In genomic region chr1:218284917-218285635, GRCh38 we compare ENCODE assay signal across 8 cellular contexts. TPM values are rescaled to one million over a fixed set of nuclear protein-coding genes. Genes with fewer than 3 reads are reported as not detected.
DNase-seq lines count a peak whose midpoint lies in the region; ATAC-seq lines count a peak whose summit lies in the region.

A gene with protein sequence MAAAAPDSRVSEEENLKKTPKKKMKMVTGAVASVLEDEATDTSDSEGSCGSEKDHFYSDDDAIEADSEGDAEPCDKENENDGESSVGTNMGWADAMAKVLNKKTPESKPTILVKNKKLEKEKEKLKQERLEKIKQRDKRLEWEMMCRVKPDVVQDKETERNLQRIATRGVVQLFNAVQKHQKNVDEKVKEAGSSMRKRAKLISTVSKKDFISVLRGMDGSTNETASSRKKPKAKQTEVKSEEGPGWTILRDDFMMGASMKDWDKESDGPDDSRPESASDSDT (plus strand): TSS chr1:218285293. CDS start chr1:218285317, 24 bp downstream.

- in situ Hi-C loops in GM23248 (cut with MboI), result no loop called here

- H3K27me3 ChIP-seq in GM23248 (replicated peaks; ENCODE audit: insufficient read depth) (no peaks in the 10 kb centered on the region), Karpas-422 (ENCODE audit: low read length) (no peaks in the 10 kb centered on the region)
- no peaks in the 10 kb centered on the region for H3K27me3 ChIP-seq in naive thymus-derived CD4-positive, alpha-beta T cell (ENCODE audit: control insufficient read depth in 2 of 2, insufficient read depth in 2 of 2, low read length in 2 of 2)

- H3K27ac ChIP-seq in GM23248 (peak within 1 kb of the TSS; percentile 30; the same call in 1 of the 2 replicates), Karpas-422 (ENCODE audit: low read length) (no peak within 1 kb of the TSS)
- H3K27ac ChIP-seq in naive thymus-derived CD4-positive, alpha-beta T cell (ENCODE audit: low read depth, low read length), result peak within 1 kb of the TSS; percentile 77

- H3K9me2 ChIP-seq in GM23248 (ENCODE audit: insufficient read depth) (no peaks in the 10 kb centered on the region), Karpas-422 (replicated peaks; ENCODE audit: insufficient read depth, low read length) (no peaks in the 10 kb centered on the region)

- CTCF ChIA-PET in naive thymus-derived CD4-positive, alpha-beta T cell (lab: Charles Lee), result interaction anchor here (0.6 kb wide), 1 partner anchor 145 kb away, joined by 3 read pairs; no protein-coding TSS in a partner anchor

- POLR2A ChIA-PET in naive thymus-derived CD4-positive, alpha-beta T cell (lab: Charles Lee), result interaction anchor here (0.9 to 1.0 kb wide), 3 partner anchors 14 to 1767 kb away, joined by 3 read pairs; partner anchors contain the start of gene LYPLAL1

- peaks cover 0 to 8% (median 2%) of the 10 kb centered on the region in 11 donors for H3K9me3 Mint-ChIP-seq in naive thymus-derived CD4-positive, alpha-beta T cell
- no peaks in the 10 kb centered on the region for H3K9me3 Mint-ChIP-seq in stimulated activated memory B cell treated with anti-CD40 and anti-IgM and Interleukin-4, amounts not matched to agents 10 μg/mL and 1 μg/mL and 100 μg/mL, for 72 hours

- WGBS in GM23248 (ENCODE audit: low coverage in 1 of 2, low lambda C conversion rate in 2 of 2, missing lambda C conversion rate in 2 of 2), 2 experiments, result 1% methylated on average over 40 to 44 of the region's 45 CpGs

- H3K79me2 ChIP-seq in GM23248 (ENCODE audit: insufficient read depth), result peaks cover 49% of the 10 kb centered on the region
- peaks cover 50% of the 10 kb centered on the region for H3K79me2 ChIP-seq in Karpas-422 (ENCODE audit: low read length)

- peak; percentile 97 for ATAC-seq in naive thymus-derived CD4-positive, alpha-beta T cell
- ATAC-seq in stimulated activated memory B cell treated with anti-CD40 and anti-IgM and Interleukin-4, amounts not matched to agents 10 μg/mL and 1 μg/mL and 100 μg/mL, for 72 hours, result peak; percentile 100

- H3K9ac ChIP-seq in GM23248 (peak within 1 kb of the TSS; percentile 83), Karpas-422 (ENCODE audit: low read length) (peak within 1 kb of the TSS; percentile 68)

- peak within 1 kb of the TSS; percentile 93 for H3K4me3 ChIP-seq in GM23248
- peak within 1 kb of the TSS; percentile 83 for H3K4me3 ChIP-seq in Karpas-422 (ENCODE audit: low read length)
- peak within 1 kb of the TSS; percentile 78 for H3K4me3 ChIP-seq in naive thymus-derived CD4-positive, alpha-beta T cell (ENCODE audit: low read length)

- intact Hi-C loops in naive thymus-derived CD4-positive, alpha-beta T cell (cut with micrococcal nuclease), result loop anchor here (1.0 to 5.0 kb wide), 7 partner anchors 62 to 1987 kb away; partner anchors contain the start of genes BPNT1 (in 2 of the 2), GPATCH2 (in 2 of the 2), LYPLAL1 (in 2 of the 2) and SPATA17 (in 2 of the 2)

- H3K4me3 Mint-ChIP-seq in naive thymus-derived CD4-positive, alpha-beta T cell, result peak within 1 kb of the TSS; percentile 87 to 100 (median 98)
- peak within 1 kb of the TSS; percentile 88 for H3K4me3 Mint-ChIP-seq in stimulated activated memory B cell treated with anti-CD40 and anti-IgM and Interleukin-4, amounts not matched to agents 10 μg/mL and 1 μg/mL and 100 μg/mL, for 72 hours

- H3K9me3 ChIP-seq in GM23248 (ENCODE audit: low read depth), result no peaks in the 10 kb centered on the region
- peaks cover 5% of the 10 kb centered on the region; the same call in 1 of the 2 replicates for H3K9me3 ChIP-seq in Karpas-422 (ENCODE audit: low read length)
- no peaks in the 10 kb centered on the region for H3K9me3 ChIP-seq in naive thymus-derived CD4-positive, alpha-beta T cell (ENCODE audit: control insufficient read depth in 2 of 3, low read length in 3 of 3)

- peaks cover 19 to 55% (median 42%) of the 10 kb centered on the region in 7 donors for H3K4me1 Mint-ChIP-seq in naive thymus-derived CD4-positive, alpha-beta T cell
- H3K4me1 Mint-ChIP-seq in stimulated activated memory B cell treated with anti-CD40 and anti-IgM and Interleukin-4, amounts not matched to agents 10 μg/mL and 1 μg/mL and 100 μg/mL, for 72 hours, result peaks cover 25% of the 10 kb centered on the region

- H3K4me2 ChIP-seq in GM23248 (ENCODE audit: unreplicated experiment), result peak within 1 kb of the TSS; percentile 97
- peak within 1 kb of the TSS; percentile 83 for H3K4me2 ChIP-seq in Karpas-422 (ENCODE audit: low read depth, low read length, poor library complexity, severe bottlenecking)

- H3K36me3 ChIP-seq in GM23248 (ENCODE audit: low read depth) (no peaks in the 10 kb centered on the region), Karpas-422 (ENCODE audit: insufficient read depth, low read length) (peaks cover 9% of the 10 kb centered on the region; the same call in 1 of the 2 replicates)
- no peaks in the 10 kb centered on the region for H3K36me3 ChIP-seq in naive thymus-derived CD4-positive, alpha-beta T cell (ENCODE audit: control insufficient read depth in 2 of 3, insufficient read depth in 3 of 3, low read length in 3 of 3)

- H3K4me1 ChIP-seq in GM23248 (ENCODE audit: insufficient read depth) (peaks cover 10% of the 10 kb centered on the region; the same call in 1 of the 2 replicates), Karpas-422 (ENCODE audit: low read length) (peaks cover 21% of the 10 kb centered on the region)
- H3K4me1 ChIP-seq in naive thymus-derived CD4-positive, alpha-beta T cell (ENCODE audit: control insufficient read depth in 2 of 2, insufficient read depth in 2 of 2, low read length in 2 of 2), result peaks cover 11 to 16% of the 10 kb centered on the region in 2 donors

- H3K27ac Mint-ChIP-seq in naive thymus-derived CD4-positive, alpha-beta T cell, result peak within 1 kb of the TSS; percentile 89 to 99 (median 95)
- peak within 1 kb of the TSS; percentile 90 for H3K27ac Mint-ChIP-seq in stimulated activated memory B cell treated with anti-CD40 and anti-IgM and Interleukin-4, amounts not matched to agents 10 μg/mL and 1 μg/mL and 100 μg/mL, for 72 hours

- H2AFZ ChIP-seq in GM23248, result peak within 1 kb of the TSS; percentile 100
- H2AFZ ChIP-seq in Karpas-422 (ENCODE audit: low read length), result peak within 1 kb of the TSS; percentile 96

- peaks cover 0 to 16% (median 4%) of the 10 kb centered on the region in 5 donors for H3K36me3 Mint-ChIP-seq in naive thymus-derived CD4-positive, alpha-beta T cell
- H3K36me3 Mint-ChIP-seq in stimulated activated memory B cell treated with anti-CD40 and anti-IgM and Interleukin-4, amounts not matched to agents 10 μg/mL and 1 μg/mL and 100 μg/mL, for 72 hours, result peaks cover 5% of the 10 kb centered on the region

- peak; percentile 92 for DNase-seq in Daoy (ENCODE audit: low read depth)
- DNase-seq in GM23248, result peak; percentile 95
- DNase-seq in Karpas-422, result peak; percentile 96
- DNase-seq in RPMI7951 (ENCODE audit: low read depth), result peak; percentile 88
- peak; percentile 77 for DNase-seq in activated T-helper 1 cell treated with Interleukin-2 at 50 U/mL for 16 hours (ENCODE audit: low read depth)
- DNase-seq in fibroblast of gingiva (ENCODE audit: low read depth), result peak; percentile 90
- peak; percentile 75 to 85 (median 82) for DNase-seq in naive thymus-derived CD4-positive, alpha-beta T cell

- H4K20me1 ChIP-seq in GM23248 (ENCODE audit: insufficient read depth) (no peaks in the 10 kb centered on the region), Karpas-422 (ENCODE audit: insufficient read depth, low read depth, low read length) (no peaks in the 10 kb centered on the region)

- no peaks in the 10 kb centered on the region for H3F3A ChIP-seq in GM23248 (ENCODE audit: insufficient read depth)

- H3K27me3 Mint-ChIP-seq in naive thymus-derived CD4-positive, alpha-beta T cell, result peaks cover 3 to 20% (median 12%) of the 10 kb centered on the region in 5 donors
- peaks cover 5% of the 10 kb centered on the region for H3K27me3 Mint-ChIP-seq in stimulated activated memory B cell treated with anti-CD40 and anti-IgM and Interleukin-4, amounts not matched to agents 10 μg/mL and 1 μg/mL and 100 μg/mL, for 72 hours

RNA-seq across cellular contexts. Expression of the gene that starts here (rescaled TPM):
- total RNA-seq in Daoy (2014; rRNA removed; shearing (Covaris generic)), result 17.8 and 22.3 TPM in 2 replicates
- 4.6 and 5.4 TPM in 2 replicates for total RNA-seq in GM23248 (2014; rRNA removed; shearing (Covaris generic))
- 24.0 and 25.5 TPM in 2 replicates for polyA plus RNA-seq in GM23248 (2016; fragmentation: Nextera tagmentation; extraction: Ambion mirVana)
- 7.8 and 15.2 TPM in 2 replicates for total RNA-seq in Karpas-422 (2014; rRNA removed; shearing (Covaris generic); ENCODE audit: low replicate concordance)
- total RNA-seq in RPMI7951 (2014; rRNA removed; shearing (Covaris generic)), result 5.3 and 6.2 TPM in 2 replicates
- total RNA-seq in naive thymus-derived CD4-positive, alpha-beta T cell, result 10 to 100 TPM; 12.8 to 19.0 (median 17.7) TPM
- 10 to 100 TPM; 12.4 to 18.1 TPM for polyA plus RNA-seq in naive thymus-derived CD4-positive, alpha-beta T cell
